ENCODE assay signal across 13 cellular contexts in genomic region chr7:78702770-78703169, GRCh38.
DNase-seq lines count a peak whose midpoint lies in the region; ATAC-seq and TF ChIP-seq lines count a peak whose summit lies in the region.
"Had no signal": no experiment of that assay in that cellular context is flagged by ENCODE, and none has a peak within 500 bp of the region (broad histone marks: within the 10 kb centered on the region; RNA-seq: fewer than 3 reads in every experiment).

No MANE protein-coding gene starts in this region.

- peaks cover 0 to 12% of the 10 kb centered on the region in 2 donors for H3K9me3 ChIP-seq in left lung
- H3K9me3 ChIP-seq: vagina had no signal

- H3K27me3 ChIP-seq in left lung = no peaks in the 10 kb centered on the region
- H3K27me3 ChIP-seq: vagina had no signal

- no peak for TF ChIP-seq CTCF in cardiac fibroblast (IDR thresholded peaks at IDR 0.05; ENCODE audit: low read depth, low read length)
- TF ChIP-seq CTCF in left lung (IDR thresholded peaks at IDR 0.05) = no peak

- no peak overlapping the region for H3K4me3 Mint-ChIP-seq in activated CD4-positive, alpha-beta T cell treated with anti-CD3 and anti-CD28 coated beads, Interleukin-2, amount 10 ng/mL, durations not matched to agents 24 days and 14 days

- DNase-seq in AG08395 (ENCODE audit: low spot score) (peak; percentile 73), LHCN-M2 (ENCODE audit: low read depth) (peak; percentile 97), cardiac fibroblast (ENCODE audit: low read depth in 2 of 2) (peak; percentile 86 to 93), left lung (no peak), cerebellum (ENCODE audit: low spot score) (no peak), germinal center (ENCODE audit: low spot score) (no peak)
- DNase-seq in activated CD4-positive, alpha-beta T cell treated with anti-CD3 and anti-CD28 coated beads, Interleukin-2, amount 10 ng/mL, durations not matched to agents 24 days and 14 days = no peak
- DNase-seq: activated CD4-positive, CD25-positive, alpha-beta regulatory T cell; NCI-H1092; NCI-H69; SIG-M5 had no signal

- H3K9me3 Mint-ChIP-seq in activated CD4-positive, alpha-beta T cell treated with anti-CD3 and anti-CD28 coated beads, Interleukin-2, amount 10 ng/mL, durations not matched to agents 24 days and 14 days = no peaks in the 10 kb centered on the region

- no peaks in the 10 kb centered on the region for H3K36me3 Mint-ChIP-seq in activated CD4-positive, alpha-beta T cell treated with anti-CD3 and anti-CD28 coated beads, Interleukin-2, amount 10 ng/mL, durations not matched to agents 24 days and 14 days (ENCODE audit: low read depth)

- no peak overlapping the region for H3K27ac ChIP-seq in left lung
- H3K27ac ChIP-seq: vagina had no signal

- no peaks in the 10 kb centered on the region for H3K4me1 ChIP-seq in left lung

- ATAC-seq in left lung = peak; percentile 41
- no peak for ATAC-seq in GM21529 (IDR thresholded peaks at IDR 0.05; ENCODE audit: unreplicated experiment)

- H3K36me3 ChIP-seq in left lung = no peaks in the 10 kb centered on the region
- H3K36me3 ChIP-seq: vagina had no signal

- intact Hi-C loops in left lung (cut with DNase I) = no loop called here
- intact Hi-C loops in activated CD4-positive, alpha-beta T cell treated with anti-CD3 and anti-CD28 coated beads, Interleukin-2, amount 10 ng/mL, durations not matched to agents 24 days and 14 days (cut with micrococcal nuclease) = no loop called here

- no peak overlapping the region for H3K4me3 ChIP-seq in cardiac fibroblast (replicated peaks in 1 of 2; ENCODE audit: low read depth in 2 of 2, low read length in 2 of 2)
- H3K4me3 ChIP-seq in left lung = no peak overlapping the region
- H3K4me3 ChIP-seq: vagina had no signal

- no peaks in the 10 kb centered on the region for H3K4me1 Mint-ChIP-seq in activated CD4-positive, alpha-beta T cell treated with anti-CD3 and anti-CD28 coated beads, Interleukin-2, amount 10 ng/mL, durations not matched to agents 24 days and 14 days

- H3K27me3 Mint-ChIP-seq in activated CD4-positive, alpha-beta T cell treated with anti-CD3 and anti-CD28 coated beads, Interleukin-2, amount 10 ng/mL, durations not matched to agents 24 days and 14 days = no peaks in the 10 kb centered on the region

- no peak overlapping the region for H3K27ac Mint-ChIP-seq in activated CD4-positive, alpha-beta T cell treated with anti-CD3 and anti-CD28 coated beads, Interleukin-2, amount 10 ng/mL, durations not matched to agents 24 days and 14 days

Comparison
In these comparisons a context has a peak if more than half of its experiments do, and no peak if none do; other contexts are left out.
1. DNase-seq: peak in AG08395 (single experiment), LHCN-M2 (single experiment) and cardiac fibroblast (2 of 2); none in left lung (0 of 2), cerebellum (single experiment), germinal center (single experiment) and activated CD4-positive, alpha-beta T cell treated with anti-CD3 and anti-CD28 coated beads, Interleukin-2, amount 10 ng/mL, durations not matched to agents 24 days and 14 days (single experiment).